21 cellular contexts compared by ENCODE assay signal in the genomic region with DNA sequence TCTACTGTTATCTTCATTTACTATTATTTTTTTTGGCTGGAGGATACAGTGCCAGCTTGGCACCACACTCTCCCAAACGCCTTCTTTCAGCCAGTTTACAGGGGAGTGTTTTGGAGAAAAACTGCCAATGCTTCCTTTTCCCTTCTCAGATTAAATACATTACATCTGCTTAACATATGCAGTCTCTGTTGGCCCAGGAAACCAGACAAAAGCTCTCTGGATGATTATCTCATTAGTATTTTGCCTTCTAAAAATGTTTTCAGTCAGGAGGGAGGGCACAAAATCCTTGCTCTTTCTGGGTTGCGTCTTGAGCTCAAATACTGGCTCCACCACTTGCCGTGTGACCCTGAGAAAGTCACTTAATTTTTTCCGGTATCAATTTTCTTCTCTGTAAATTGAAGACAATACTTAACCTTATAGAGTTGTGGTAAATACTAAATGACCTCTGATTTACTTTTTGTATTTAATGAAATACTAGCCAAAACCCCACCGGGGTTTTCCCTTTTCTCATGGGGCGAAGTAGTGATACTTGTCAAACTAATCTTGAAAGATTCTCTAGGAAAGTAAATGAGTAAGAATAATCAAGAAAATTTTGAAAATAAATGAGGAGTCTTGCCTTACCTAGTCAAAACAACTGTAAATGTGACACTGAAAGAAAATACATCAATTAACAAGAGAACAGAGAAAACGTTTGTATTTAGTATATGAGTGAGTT.
DNase-seq lines count a peak whose midpoint lies in the region; ATAC-seq and TF ChIP-seq lines count a peak whose summit lies in the region.
"Had no signal": no experiment of that assay in that cellular context is flagged by ENCODE, and none has a peak within 500 bp of the region (broad histone marks: within the 10 kb centered on the region; RNA-seq: fewer than 3 reads in every experiment).

No MANE protein-coding gene starts in this region.

- peak; percentile 23 for DNase-seq in NCI-H82 (lab: John Stamatoyannopoulos, UW)
- DNase-seq in NCI-H82 treated with DMSO at 0.1 percent for 48 hours (lab: John Stamatoyannopoulos, UW; ENCODE audit: unreplicated experiment), result no peak
- no peak for DNase-seq in progenitor cell of endocrine pancreas (ENCODE audit: low spot score, unreplicated experiment)
- no peak for DNase-seq in iPS-NIHi7 (ENCODE audit: extremely low spot score)
- no peak for DNase-seq in activated CD4-positive, CD25-positive, alpha-beta regulatory T cell (lab: John Stamatoyannopoulos, UW)
- no peak for DNase-seq in H7
- DNase-seq: activated naive CD4-positive, alpha-beta T cell treated with anti-CD3 and anti-CD28 coated beads for 36 hours; activated T-cell treated with anti-CD3 and anti-CD28 coated beads for 4 hours; BE2C; COR-L47; esophagus squamous epithelium; H9; NCI-H1436 treated with DMSO at 0.1 percent for 48 hours; PC-3; SIG-M5; T-helper 17 cell; testis had no signal

- H3K4me3 Mint-ChIP-seq in progenitor cell of endocrine pancreas (ENCODE audit: low read depth), result no peak overlapping the region
- H3K4me3 Mint-ChIP-seq: activated naive CD4-positive, alpha-beta T cell treated with anti-CD3 and anti-CD28 coated beads for 36 hours; H9; natural killer cell treated with Interleukin-12 subunit alpha and Interleukin-12 subunit beta and Interleukin-15 and Interleukin-18, amount 100 ng/mL, for 72 hours; T-helper 17 cell had no signal

- H3K27me3 Mint-ChIP-seq in progenitor cell of endocrine pancreas, result no peaks in the 10 kb centered on the region
- H3K27me3 Mint-ChIP-seq: natural killer cell treated with Interleukin-12 subunit alpha and Interleukin-12 subunit beta and Interleukin-15 and Interleukin-18, amount 100 ng/mL, for 72 hours; T-helper 17 cell had no signal

- H3K9me3 Mint-ChIP-seq in progenitor cell of endocrine pancreas (ENCODE audit: low read depth), result no peaks in the 10 kb centered on the region
- H3K9me3 Mint-ChIP-seq: activated naive CD4-positive, alpha-beta T cell treated with anti-CD3 and anti-CD28 coated beads for 36 hours; natural killer cell treated with Interleukin-12 subunit alpha and Interleukin-12 subunit beta and Interleukin-15 and Interleukin-18, amount 100 ng/mL, for 72 hours had no signal

- no peaks in the 10 kb centered on the region for H3K36me3 Mint-ChIP-seq in progenitor cell of endocrine pancreas (ENCODE audit: insufficient read depth)
- H3K36me3 Mint-ChIP-seq: natural killer cell treated with Interleukin-12 subunit alpha and Interleukin-12 subunit beta and Interleukin-15 and Interleukin-18, amount 100 ng/mL, for 72 hours had no signal

- no peaks in the 10 kb centered on the region for H3K36me3 ChIP-seq in H7 (replicated peaks; ENCODE audit: control insufficient read depth, insufficient read depth, low read length)
- H3K36me3 ChIP-seq: BE2C, esophagus squamous epithelium, vagina had no signal

- ATAC-seq in GM21786 (IDR thresholded peaks at IDR 0.05; ENCODE audit: unreplicated experiment) (peak; percentile 53), HG03565 (IDR thresholded peaks at IDR 0.05; ENCODE audit: unreplicated experiment) (peak; percentile 42)
- ATAC-seq: natural killer cell treated with Interleukin-12 subunit alpha and Interleukin-12 subunit beta and Interleukin-15 and Interleukin-18, amount 100 ng/mL, for 72 hours; PC-3; T-helper 17 cell had no signal

- H3K4me3 ChIP-seq in H7 (ENCODE audit: insufficient read depth, low read depth, low read length), result no peak overlapping the region
- H3K4me3 ChIP-seq: esophagus squamous epithelium, testis, vagina had no signal

- TF ChIP-seq CTCF in progenitor cell of endocrine pancreas (IDR thresholded peaks at IDR 0.05; ENCODE audit: unreplicated experiment), result no peak

- H3K27ac Mint-ChIP-seq in progenitor cell of endocrine pancreas, result peak overlapping the region; percentile 31
- H3K27ac Mint-ChIP-seq: activated naive CD4-positive, alpha-beta T cell treated with anti-CD3 and anti-CD28 coated beads for 36 hours; natural killer cell treated with Interleukin-12 subunit alpha and Interleukin-12 subunit beta and Interleukin-15 and Interleukin-18, amount 100 ng/mL, for 72 hours; T-helper 17 cell had no signal

- H3K4me1 Mint-ChIP-seq in progenitor cell of endocrine pancreas (ENCODE audit: low read depth), result peaks cover 2% of the 10 kb centered on the region
- H3K4me1 Mint-ChIP-seq: H9, T-helper 17 cell had no signal

- no peaks in the 10 kb centered on the region for H3K27me3 ChIP-seq in H7 (ENCODE audit: control insufficient read depth, insufficient read depth, low read length)
- H3K27me3 ChIP-seq: BE2C, esophagus squamous epithelium, testis, vagina had no signal
